Comparison of ENCODE assay signal across 1 cellular context in the genomic region with DNA sequence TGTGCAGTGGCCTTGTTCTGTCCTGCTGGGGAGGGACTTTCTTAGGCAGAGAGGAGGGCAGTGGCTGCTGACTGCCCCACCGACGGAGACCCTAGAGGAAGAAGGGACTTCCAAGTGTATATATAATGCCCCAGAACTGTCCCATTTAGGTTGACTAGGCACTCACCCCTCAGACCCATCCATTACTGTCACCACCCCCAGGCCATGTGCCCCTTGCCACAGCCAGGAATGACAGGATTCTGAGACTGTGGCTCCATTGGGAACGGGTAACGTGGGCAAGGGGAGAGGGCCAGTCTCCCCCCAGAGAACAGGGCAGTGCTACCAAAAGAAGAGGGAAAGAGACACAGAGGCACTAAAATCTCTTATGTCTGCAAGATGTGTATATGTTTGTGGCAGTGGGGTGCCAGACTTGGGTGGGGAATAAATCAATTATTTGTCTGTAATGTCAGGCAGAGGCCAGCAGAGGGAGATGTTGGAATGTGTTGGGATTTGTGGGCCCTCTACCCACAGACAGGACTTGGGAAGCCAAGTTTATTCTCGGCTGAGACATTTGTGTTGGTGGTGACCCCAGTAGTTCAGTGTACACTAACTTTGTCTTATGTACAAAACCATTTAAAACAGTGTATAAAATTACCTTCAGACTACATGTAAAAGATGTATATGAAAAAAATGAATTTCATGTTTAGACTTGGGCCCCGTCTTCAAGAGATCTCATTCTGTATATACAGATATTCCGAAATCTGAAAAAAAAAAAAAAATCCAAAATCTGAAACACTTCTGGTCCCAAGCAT.
TF ChIP-seq lines count a peak whose summit lies in the region.

No MANE protein-coding gene starts in this region.

TF ChIP-seq in SK-N-SH, 30 proteins besides CTCF, POLR2A, EP300 and RAD21:
- no peak for TF ChIP-seq TAF1 (IDR thresholded peaks at IDR 0.05; ENCODE audit: borderline replicate concordance, low read depth, low read length)
- no peak for TF ChIP-seq RCOR1 (IDR thresholded peaks at IDR 0.05; ENCODE audit: low read length)
- TF ChIP-seq MXI1 (IDR thresholded peaks at IDR 0.05; ENCODE audit: low read depth, low read length), result no peak
- TF ChIP-seq TEAD4 (IDR thresholded peaks at IDR 0.05; ENCODE audit: borderline replicate concordance, insufficient read depth), result no peak
- no peak for TF ChIP-seq JUND (IDR thresholded peaks at IDR 0.05)
- TF ChIP-seq SIN3A (IDR thresholded peaks at IDR 0.05; ENCODE audit: borderline replicate concordance, low read depth, low read length), result no peak
- TF ChIP-seq IRF3 (IDR thresholded peaks at IDR 0.05; ENCODE audit: low read depth, low read length), result no peak
- TF ChIP-seq, protein P1, sequence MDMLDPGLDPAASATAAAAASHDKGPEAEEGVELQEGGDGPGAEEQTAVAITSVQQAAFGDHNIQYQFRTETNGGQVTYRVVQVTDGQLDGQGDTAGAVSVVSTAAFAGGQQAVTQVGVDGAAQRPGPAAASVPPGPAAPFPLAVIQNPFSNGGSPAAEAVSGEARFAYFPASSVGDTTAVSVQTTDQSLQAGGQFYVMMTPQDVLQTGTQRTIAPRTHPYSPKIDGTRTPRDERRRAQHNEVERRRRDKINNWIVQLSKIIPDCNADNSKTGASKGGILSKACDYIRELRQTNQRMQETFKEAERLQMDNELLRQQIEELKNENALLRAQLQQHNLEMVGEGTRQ (IDR thresholded peaks at IDR 0.05; ENCODE audit: borderline replicate concordance, low read depth, low read length), result no peak
- TF ChIP-seq MEF2A (IDR thresholded peaks at IDR 0.05; ENCODE audit: borderline replicate concordance, low read depth), result no peak
- peak; percentile 87 for TF ChIP-seq SMC3 (IDR thresholded peaks at IDR 0.05; ENCODE audit: low read depth, low read length)
- 0 out of 2 replicates have a peak, but pooled peaks have one; percentile 17 for TF ChIP-seq RFX5 (IDR thresholded peaks at IDR 0.05; ENCODE audit: low read length)
- no peak for TF ChIP-seq NRF1 (IDR thresholded peaks at IDR 0.05; ENCODE audit: low read depth, low read length)
- no peak for TF ChIP-seq NFIC (IDR thresholded peaks at IDR 0.05; ENCODE audit: borderline replicate concordance)
- no peak for TF ChIP-seq GATA2 (CRISPR knock-in tag; IDR thresholded peaks at IDR 0.05)
- no peak for TF ChIP-seq POLR2AphosphoS5 (IDR thresholded peaks at IDR 0.05; ENCODE audit: low read depth, low read length)
- no peak for TF ChIP-seq FOSL2 (IDR thresholded peaks at IDR 0.05; ENCODE audit: borderline replicate concordance, low read depth)
